In genomic region chr14:28113311-28113710, GRCh38 we compare ENCODE assay signal across 6 cellular contexts.
"Had no signal": no experiment of that assay in that cellular context is flagged by ENCODE, and none has a peak within 500 bp of the region (broad histone marks: within the 10 kb centered on the region; RNA-seq: fewer than 3 reads in every experiment).

No MANE protein-coding gene starts in this region.

- H3K27ac ChIP-seq: HL-60, KMS-11 had no signal

- H3K4me2 ChIP-seq: KMS-11 had no signal

- H3K4me3 ChIP-seq: K562 had no signal

- H3K9ac ChIP-seq: KMS-11 had no signal

- FAIRE-seq: K562 had no signal

- ATAC-seq: K562 had no signal

- DNase-seq: IMR-90, KBM-7, KG1 had no signal
